9 cellular contexts compared by ENCODE assay signal in genomic region chr2:176291768-176292393, GRCh38. TPM values are rescaled to one million over a fixed set of nuclear protein-coding genes. Genes with fewer than 3 reads are reported as not detected.
DNase-seq lines count a peak whose midpoint lies in the region; ATAC-seq, FAIRE-seq and TF ChIP-seq lines count a peak whose summit lies in the region.
"Had no signal": no experiment of that assay in that cellular context is flagged by ENCODE, and none has a peak within 500 bp of the region (broad histone marks: within the 10 kb centered on the region; RNA-seq: fewer than 3 reads in every experiment).

No MANE protein-coding gene starts in this region.

- TF ChIP-seq CTCF in prostate gland (IDR thresholded peaks at IDR 0.05) (no peak), esophagus muscularis mucosa (IDR thresholded peaks at IDR 0.05) (no peak), HFFc6 (IDR thresholded peaks at IDR 0.05) (no peak), GM20000 (IDR thresholded peaks at IDR 0.05; ENCODE audit: extremely low read depth, missing control alignments) (no peak)

- H3K27me3 ChIP-seq in prostate gland (replicated peaks; ENCODE audit: insufficient read depth) (no peaks in the 10 kb centered on the region), esophagus muscularis mucosa (no peaks in the 10 kb centered on the region)

- H3K4me3 ChIP-seq in prostate gland (no peak overlapping the region), esophagus muscularis mucosa (no peak overlapping the region)

- peak; percentile 81 for FAIRE-seq in GM12892 (lab: Jason Lieb, UNC)

- H3K27me3 Mint-ChIP-seq in activated naive CD8-positive, alpha-beta T cell treated with anti-CD3 and anti-CD28 coated beads for 36 hours = no peaks in the 10 kb centered on the region
- no peaks in the 10 kb centered on the region; the same call in 1 of the 2 replicates for H3K27me3 Mint-ChIP-seq in HFFc6 (ENCODE audit: insufficient read depth)

- H3K4me3 Mint-ChIP-seq in activated naive CD8-positive, alpha-beta T cell treated with anti-CD3 and anti-CD28 coated beads for 36 hours = peak overlapping the region; percentile 3
- H3K4me3 Mint-ChIP-seq in HFFc6 = no peak overlapping the region

- H3K27ac ChIP-seq in prostate gland = no peak overlapping the region
- no peak overlapping the region for H3K27ac ChIP-seq in esophagus muscularis mucosa (replicated peaks in 1 of 4)

- H3K4me1 Mint-ChIP-seq in activated naive CD8-positive, alpha-beta T cell treated with anti-CD3 and anti-CD28 coated beads for 36 hours = peaks cover 40% of the 10 kb centered on the region
- H3K4me1 Mint-ChIP-seq in HFFc6 (ENCODE audit: low read depth) = peaks cover 23% of the 10 kb centered on the region

- TF ChIP-seq POLR2A in GM12892 (IDR thresholded peaks at IDR 0.05; ENCODE audit: low read depth, low read length) (no peak), prostate gland (IDR thresholded peaks at IDR 0.05) (no peak), esophagus muscularis mucosa (IDR thresholded peaks at IDR 0.05; ENCODE audit: low read depth) (no peak)

- H3K9me3 ChIP-seq in prostate gland (no peaks in the 10 kb centered on the region), esophagus muscularis mucosa (no peaks in the 10 kb centered on the region)

- H3K9me3 Mint-ChIP-seq in activated naive CD8-positive, alpha-beta T cell treated with anti-CD3 and anti-CD28 coated beads for 36 hours = no peaks in the 10 kb centered on the region
- H3K9me3 Mint-ChIP-seq in HFFc6 = no peaks in the 10 kb centered on the region

- intact Hi-C loops in prostate gland (cut with DNase I) (no loop called here), esophagus muscularis mucosa (cut with DNase I) (no loop called here)

- H3K36me3 Mint-ChIP-seq in activated naive CD8-positive, alpha-beta T cell treated with anti-CD3 and anti-CD28 coated beads for 36 hours = peaks cover 12% of the 10 kb centered on the region
- no peaks in the 10 kb centered on the region for H3K36me3 Mint-ChIP-seq in HFFc6 (ENCODE audit: low read depth)

- DNase-seq in GM12892 (ENCODE audit: insufficient read length) (no peak), prostate gland (ENCODE audit: low spot score) (no peak), esophagus muscularis mucosa (ENCODE audit: extremely low spot score) (no peak), HFFc6 (no peak), GM20000 (ENCODE audit: low spot score) (no peak)
- peak; percentile 4 for DNase-seq in activated naive CD8-positive, alpha-beta T cell treated with anti-CD3 and anti-CD28 coated beads for 36 hours
- DNase-seq: NCI-H2081 had no signal

- peak overlapping the region; percentile 22 for H3K27ac Mint-ChIP-seq in activated naive CD8-positive, alpha-beta T cell treated with anti-CD3 and anti-CD28 coated beads for 36 hours
- no peak overlapping the region for H3K27ac Mint-ChIP-seq in HFFc6

- TF ChIP-seq EP300 in esophagus muscularis mucosa (IDR thresholded peaks at IDR 0.05) = no peak

- ATAC-seq in GM19397 (IDR thresholded peaks at IDR 0.05; ENCODE audit: unreplicated experiment) (peak; percentile 67), HG03060 (IDR thresholded peaks at IDR 0.05; ENCODE audit: low read depth, unreplicated experiment) (peak; percentile 87)

- no peaks in the 10 kb centered on the region for H3K36me3 ChIP-seq in prostate gland
- H3K36me3 ChIP-seq in esophagus muscularis mucosa = no peaks in the 10 kb centered on the region

- H3K4me1 ChIP-seq in prostate gland (replicated peaks) (no peaks in the 10 kb centered on the region), esophagus muscularis mucosa (peaks cover 7 to 28% (median 20%) of the 10 kb centered on the region in 4 donors)

RNA-seq across cellular contexts. Expression of gene MTX2, which starts 22.6 kb away (rescaled TPM):
- polyA plus RNA-seq in GM12892 (2012; ENCODE audit: missing spikeins) = 71.3 TPM
- total RNA-seq in activated naive CD8-positive, alpha-beta T cell treated with anti-CD3 and anti-CD28 coated beads for 36 hours = 10 to 100 TPM; 28.8 to 30.0 TPM
- total RNA-seq in prostate gland (10 to 100 TPM; 33.3 to 47.6 TPM), esophagus muscularis mucosa (10 to 100 TPM; 26.2 to 31.1 (median 27.6) TPM)
- 10 to 100 TPM; 21.4 to 26.0 (median 24.3) TPM for total RNA-seq in HFFc6 (2021; fragmentation: NEBNext Ultra II Directional; extraction: Animal tissue kit (Norgen Biotek cat#: 25700))
